Comparison of ENCODE assay signal across 20 cellular contexts in genomic region chr5:17735771-17736170, GRCh38.
"Had no signal": no experiment of that assay in that cellular context is flagged by ENCODE, and none has a peak within 500 bp of the region (broad histone marks: within the 10 kb centered on the region; RNA-seq: fewer than 3 reads in every experiment).

No MANE protein-coding gene starts in this region.

- H3K27me3 ChIP-seq: colonic mucosa, pancreas, right lobe of liver, transverse colon, vagina had no signal

- H3K9me3 Mint-ChIP-seq: activated naive CD8-positive, alpha-beta T cell treated with anti-CD3 and anti-CD28 coated beads, Interleukin-2, amount 10 ng/mL, durations not matched to agents 7 days and 5 days; endodermal cell; memory B cell had no signal

- H3K27me3 Mint-ChIP-seq: activated naive CD8-positive, alpha-beta T cell treated with anti-CD3 and anti-CD28 coated beads, Interleukin-2, amount 10 ng/mL, durations not matched to agents 7 days and 5 days; stimulated activated naive CD8-positive, alpha-beta T cell treated with anti-CD3 and anti-CD28 coated beads, Interleukin-15, Interleukin-2, amounts not matched to agents 100 ng/mL and 50 ng/mL, for 24 hours had no signal

- H3K27ac Mint-ChIP-seq: activated naive CD8-positive, alpha-beta T cell treated with anti-CD3 and anti-CD28 coated beads, Interleukin-2, amount 10 ng/mL, durations not matched to agents 7 days and 5 days; endodermal cell; memory B cell; naive B cell; stimulated activated naive CD8-positive, alpha-beta T cell treated with anti-CD3 and anti-CD28 coated beads, Interleukin-15, Interleukin-2, amounts not matched to agents 100 ng/mL and 50 ng/mL, for 24 hours had no signal

- H3K36me3 Mint-ChIP-seq: activated naive CD8-positive, alpha-beta T cell treated with anti-CD3 and anti-CD28 coated beads, Interleukin-2, amount 10 ng/mL, durations not matched to agents 7 days and 5 days; memory B cell; naive B cell had no signal

- H3K36me3 ChIP-seq: colonic mucosa, pancreas, right lobe of liver, transverse colon, vagina had no signal

- H3K4me3 Mint-ChIP-seq: activated naive CD8-positive, alpha-beta T cell treated with anti-CD3 and anti-CD28 coated beads, Interleukin-2, amount 10 ng/mL, durations not matched to agents 7 days and 5 days; endodermal cell; memory B cell; naive B cell; stimulated activated naive CD8-positive, alpha-beta T cell treated with anti-CD3 and anti-CD28 coated beads, Interleukin-15, Interleukin-2, amounts not matched to agents 100 ng/mL and 50 ng/mL, for 24 hours had no signal

- H3K9me3 ChIP-seq: body of pancreas, colonic mucosa, pancreas, right lobe of liver, transverse colon, vagina had no signal

- H3K4me1 Mint-ChIP-seq: activated naive CD8-positive, alpha-beta T cell treated with anti-CD3 and anti-CD28 coated beads, Interleukin-2, amount 10 ng/mL, durations not matched to agents 7 days and 5 days; endodermal cell; memory B cell; naive B cell had no signal

- H3K4me1 ChIP-seq: body of pancreas, colonic mucosa, pancreas, right lobe of liver, transverse colon, vagina had no signal

- H3K27ac ChIP-seq: body of pancreas, colonic mucosa, epithelial cell of prostate, pancreas, right lobe of liver, transverse colon, vagina had no signal

- DNase-seq: activated CD4-positive, alpha-beta T cell treated with anti-CD3 and anti-CD28 coated beads, Interleukin-2, amount 50 U/mL, for 4 hours; activated naive CD4-positive, alpha-beta T cell; activated naive CD8-positive, alpha-beta T cell treated with anti-CD3 and anti-CD28 coated beads, Interleukin-2, amount 10 ng/mL, durations not matched to agents 7 days and 5 days; body of pancreas; colonic mucosa; endodermal cell; foreskin fibroblast; left ventricle myocardium superior; mucosa of descending colon; naive B cell; pancreas; right lobe of liver; small intestine; stimulated activated CD4-positive, alpha-beta T cell treated with anti-CD3 and anti-CD28 coated beads, Interleukin-15, amount 100 ng/mL, for 24 hours; stimulated activated CD4-positive, alpha-beta T cell treated with anti-CD3 and anti-CD28 coated beads, Interleukin-2, amount 100 ng/mL, for 48 hours; transverse colon had no signal

- H3K4me3 ChIP-seq: body of pancreas, colonic mucosa, mucosa of descending colon, pancreas, right lobe of liver, transverse colon, vagina had no signal
